ENCODE assay signal across 21 cellular contexts in the genomic region with DNA sequence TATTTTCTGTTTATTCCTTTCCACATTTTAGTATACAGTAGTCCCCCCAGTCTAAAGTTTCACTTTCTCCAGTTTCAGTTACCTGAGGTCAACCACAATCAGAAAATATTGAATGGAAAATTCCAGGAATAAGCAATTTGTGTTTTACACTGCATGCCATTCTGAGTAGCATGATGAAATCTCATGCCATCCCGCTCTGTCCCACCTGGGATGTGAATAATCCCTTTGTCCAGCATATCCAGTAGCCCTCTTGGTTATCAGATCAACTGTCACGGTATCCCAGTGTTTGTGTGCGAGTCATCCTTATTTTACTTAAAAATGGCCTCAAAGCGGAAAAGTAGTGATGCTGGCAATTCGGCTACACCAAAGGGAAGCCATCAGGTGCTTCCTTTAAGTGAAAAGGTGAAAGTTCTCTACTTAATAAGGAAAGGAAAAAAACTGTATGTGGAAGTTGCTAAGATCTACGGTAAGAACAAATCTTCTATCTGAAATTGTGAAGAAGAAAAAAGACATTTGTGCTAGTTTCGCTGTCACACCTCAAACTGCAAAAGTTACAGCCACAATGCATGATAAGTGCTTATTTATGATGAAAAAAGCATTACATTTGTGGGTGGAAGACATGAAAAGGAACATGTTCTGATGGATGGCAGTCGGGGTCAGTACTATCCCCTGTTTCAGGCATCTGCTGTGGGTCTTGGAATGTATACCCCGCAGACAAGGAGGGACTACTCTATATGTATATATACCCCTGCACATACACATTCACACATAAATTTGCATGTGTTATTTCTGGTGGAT. TPM values are rescaled to one million over a fixed set of nuclear protein-coding genes. Genes with fewer than 3 reads are reported as not detected.
DNase-seq lines count a peak whose midpoint lies in the region; ATAC-seq, FAIRE-seq and TF ChIP-seq lines count a peak whose summit lies in the region.
"Had no signal": no experiment of that assay in that cellular context is flagged by ENCODE, and none has a peak within 500 bp of the region (broad histone marks: within the 10 kb centered on the region; RNA-seq: fewer than 3 reads in every experiment).

No MANE protein-coding gene starts in this region.

- H3K4me1 ChIP-seq in RWPE2 (ENCODE audit: insufficient read depth, poor library complexity, severe bottlenecking) (no peaks in the 10 kb centered on the region), small intestine (ENCODE audit: control insufficient read depth in 2 of 2, insufficient read depth in 1 of 2, low read depth in 1 of 2, low read length in 1 of 2) (no peaks in the 10 kb centered on the region)
- H3K4me1 ChIP-seq: ascending aorta had no signal

- H3K4me1 Mint-ChIP-seq in stimulated activated naive CD8-positive, alpha-beta T cell treated with anti-CD3 and anti-CD28 coated beads, Interleukin-15, Interleukin-2, amounts not matched to agents 100 ng/mL and 50 ng/mL, for 24 hours (ENCODE audit: low read depth) = peaks cover 19% of the 10 kb centered on the region

- TF ChIP-seq CTCF in RWPE2 (IDR thresholded peaks at IDR 0.05; ENCODE audit: poor library complexity, severe bottlenecking) (no peak), fibroblast of pulmonary artery (IDR thresholded peaks at IDR 0.05; ENCODE audit: low read length, missing control alignments) (no peak)

- H3K27me3 ChIP-seq in RWPE2 (ENCODE audit: insufficient read depth, poor library complexity, severe bottlenecking) (no peaks in the 10 kb centered on the region), small intestine (ENCODE audit: control insufficient read depth in 2 of 2, insufficient read depth in 2 of 2, low read length in 2 of 2) (no peaks in the 10 kb centered on the region)
- H3K27me3 ChIP-seq: ascending aorta had no signal

- H3K4me3 Mint-ChIP-seq in stimulated activated naive CD8-positive, alpha-beta T cell treated with anti-CD3 and anti-CD28 coated beads, Interleukin-15, Interleukin-2, amounts not matched to agents 100 ng/mL and 50 ng/mL, for 24 hours = no peak overlapping the region
- H3K4me3 Mint-ChIP-seq: activated B cell treated with CpG ODN at 0.5 μM for 24 hours; activated CD8-positive, alpha-beta memory T cell treated with anti-CD3 and anti-CD28 coated beads, Interleukin-2, amount 10 ng/mL, durations not matched to agents 7 days and 5 days; CD8-positive, alpha-beta T cell; stimulated activated effector memory CD8-positive, alpha-beta T cell treated with anti-CD3 and anti-CD28 coated beads, Interleukin-12 subunit alpha, Interleukin-12 subunit beta, amount 100 ng/mL, for 72 hours; type B pancreatic cell had no signal

- ATAC-seq in stimulated activated naive CD8-positive, alpha-beta T cell treated with anti-CD3 and anti-CD28 coated beads, Interleukin-15, Interleukin-2, amounts not matched to agents 100 U/mL and 50 U/mL, for 24 hours = no peak
- ATAC-seq in RWPE2 (ENCODE audit: low read depth) = peak; percentile 75
- ATAC-seq in GM18520 (IDR thresholded peaks at IDR 0.05; ENCODE audit: unreplicated experiment) = no peak
- ATAC-seq: CD8-positive, alpha-beta T cell had no signal

- peaks cover 16% of the 10 kb centered on the region for H3K27me3 Mint-ChIP-seq in stimulated activated naive CD8-positive, alpha-beta T cell treated with anti-CD3 and anti-CD28 coated beads, Interleukin-15, Interleukin-2, amounts not matched to agents 100 ng/mL and 50 ng/mL, for 24 hours

- no peaks in the 10 kb centered on the region for H3K9me3 Mint-ChIP-seq in stimulated activated naive CD8-positive, alpha-beta T cell treated with anti-CD3 and anti-CD28 coated beads, Interleukin-15, Interleukin-2, amounts not matched to agents 100 ng/mL and 50 ng/mL, for 24 hours
- H3K9me3 Mint-ChIP-seq: activated B cell treated with CpG ODN at 0.5 μM for 24 hours; CD8-positive, alpha-beta T cell; stimulated activated effector memory CD8-positive, alpha-beta T cell treated with anti-CD3 and anti-CD28 coated beads, Interleukin-12 subunit alpha, Interleukin-12 subunit beta, amount 100 ng/mL, for 72 hours; type B pancreatic cell had no signal

- H3K9me3 ChIP-seq in RWPE2 (ENCODE audit: severe bottlenecking) = no peaks in the 10 kb centered on the region
- H3K9me3 ChIP-seq in small intestine (ENCODE audit: control insufficient read depth, low read depth) = no peaks in the 10 kb centered on the region
- H3K9me3 ChIP-seq: ascending aorta had no signal

- no peak overlapping the region for H3K27ac ChIP-seq in RWPE2 (ENCODE audit: poor library complexity, severe bottlenecking)
- H3K27ac ChIP-seq in small intestine (ENCODE audit: low read depth in 1 of 2, low read length in 1 of 2) = no peak overlapping the region
- H3K27ac ChIP-seq: ascending aorta, coronary artery, KMS-11 had no signal

- 81 to 87% (median 86%) methylated on average over 9 of the region's 9 CpGs for WGBS in small intestine, 3 donors

- no peak for FAIRE-seq in small intestine (lab: Jason Lieb, UNC)
- FAIRE-seq: keratinocyte had no signal

- DNase-seq in stimulated activated naive CD8-positive, alpha-beta T cell treated with anti-CD3 and anti-CD28 coated beads, Interleukin-15, Interleukin-2, amounts not matched to agents 100 U/mL and 50 U/mL, for 24 hours = no peak
- DNase-seq in RWPE2 (ENCODE audit: low spot score) = no peak
- DNase-seq in fibroblast of pulmonary artery (ENCODE audit: low read depth) = peak; percentile 32
- no peak for DNase-seq in small intestine
- DNase-seq in globus pallidus (ENCODE audit: low spot score) = no peak
- DNase-seq in retina = no peak
- DNase-seq: activated B cell treated with CpG ODN at 0.5 μM for 24 hours; activated gamma-delta T cell; CD8-positive, alpha-beta T cell; erythroblast; NCI-H1417 treated with DMSO at 0.1 percent for 48 hours; NCI-H446 treated with DMSO at 0.1 percent for 48 hours had no signal

- H3K36me3 Mint-ChIP-seq in stimulated activated naive CD8-positive, alpha-beta T cell treated with anti-CD3 and anti-CD28 coated beads, Interleukin-15, Interleukin-2, amounts not matched to agents 100 ng/mL and 50 ng/mL, for 24 hours (ENCODE audit: low read depth) = no peaks in the 10 kb centered on the region
- H3K36me3 Mint-ChIP-seq: activated CD8-positive, alpha-beta memory T cell treated with anti-CD3 and anti-CD28 coated beads, Interleukin-2, amount 10 ng/mL, durations not matched to agents 7 days and 5 days; CD8-positive, alpha-beta T cell; stimulated activated effector memory CD8-positive, alpha-beta T cell treated with anti-CD3 and anti-CD28 coated beads, Interleukin-12 subunit alpha, Interleukin-12 subunit beta, amount 100 ng/mL, for 72 hours; type B pancreatic cell had no signal

- H3K4me3 ChIP-seq in RWPE2 (ENCODE audit: severe bottlenecking) (no peak overlapping the region), fibroblast of pulmonary artery (replicated peaks; ENCODE audit: low read depth, low read length) (no peak overlapping the region), small intestine (ENCODE audit: low read depth in 1 of 2, low read length in 2 of 2) (no peak overlapping the region)
- H3K4me3 ChIP-seq: ascending aorta, coronary artery had no signal

- H3K36me3 ChIP-seq in RWPE2 (ENCODE audit: low read depth) = no peaks in the 10 kb centered on the region
- no peaks in the 10 kb centered on the region for H3K36me3 ChIP-seq in small intestine (ENCODE audit: control insufficient read depth in 2 of 2, insufficient read depth in 2 of 2, low read length in 2 of 2)
- H3K36me3 ChIP-seq: ascending aorta had no signal

- H3K27ac Mint-ChIP-seq in stimulated activated naive CD8-positive, alpha-beta T cell treated with anti-CD3 and anti-CD28 coated beads, Interleukin-15, Interleukin-2, amounts not matched to agents 100 ng/mL and 50 ng/mL, for 24 hours = peak overlapping the region; percentile 75
- H3K27ac Mint-ChIP-seq: activated B cell treated with CpG ODN at 0.5 μM for 24 hours; activated CD8-positive, alpha-beta memory T cell treated with anti-CD3 and anti-CD28 coated beads, Interleukin-2, amount 10 ng/mL, durations not matched to agents 7 days and 5 days; CD8-positive, alpha-beta T cell; stimulated activated effector memory CD8-positive, alpha-beta T cell treated with anti-CD3 and anti-CD28 coated beads, Interleukin-12 subunit alpha, Interleukin-12 subunit beta, amount 100 ng/mL, for 72 hours; type B pancreatic cell had no signal

RNA-seq across cellular contexts. Expression of a gene that starts 11.3 kb away (rescaled TPM):
- polyA plus RNA-seq in small intestine = not detected
- polyA plus RNA-seq: keratinocyte had no signal
